In genomic region chr4:10098770-10099139, GRCh38 we compare ENCODE assay signal across 9 cellular contexts. TPM values are rescaled to one million over a fixed set of nuclear protein-coding genes. Genes with fewer than 3 reads are reported as not detected.
DNase-seq lines count a peak whose midpoint lies in the region; ATAC-seq and TF ChIP-seq lines count a peak whose summit lies in the region.
"Had no signal": no experiment of that assay in that cellular context is flagged by ENCODE, and none has a peak within 500 bp of the region (broad histone marks: within the 10 kb centered on the region; RNA-seq: fewer than 3 reads in every experiment).

No MANE protein-coding gene starts in this region.

- peak overlapping the region; percentile 79 for H3K4me3 Mint-ChIP-seq in T-helper 17 cell

- H3K36me3 ChIP-seq in smooth muscle cell (ENCODE audit: low read depth): no peaks in the 10 kb centered on the region

- H3K4me3 ChIP-seq in coronary artery (no peak overlapping the region), smooth muscle cell (no peak overlapping the region)

- H3K27me3 Mint-ChIP-seq in T-helper 17 cell: no peaks in the 10 kb centered on the region

- peaks cover 72% of the 10 kb centered on the region for H3K79me2 ChIP-seq in smooth muscle cell (ENCODE audit: low read depth)

- H3K9me3 ChIP-seq in T-helper 17 cell (ENCODE audit: control insufficient read depth, low read length, poor library complexity, severe bottlenecking): no peaks in the 10 kb centered on the region
- no peaks in the 10 kb centered on the region for H3K9me3 ChIP-seq in smooth muscle cell (replicated peaks; ENCODE audit: low read depth)

- H3K4me1 Mint-ChIP-seq in T-helper 17 cell: peaks cover 74% of the 10 kb centered on the region

- H2AFZ ChIP-seq in smooth muscle cell (ENCODE audit: low read depth): no peak overlapping the region

- H3K27ac ChIP-seq in coronary artery (peak overlapping the region; percentile 86 to 93), smooth muscle cell (ENCODE audit: low read depth) (peak overlapping the region; percentile 98)

- H3K27me3 ChIP-seq in smooth muscle cell (ENCODE audit: low read depth): no peaks in the 10 kb centered on the region

- H3K27ac Mint-ChIP-seq in T-helper 17 cell: peak overlapping the region; percentile 97

- H3F3A ChIP-seq in smooth muscle cell (ENCODE audit: low read depth): peaks cover 33% of the 10 kb centered on the region

- 44% methylated on average over 8 of the region's 10 CpGs for WGBS in smooth muscle cell (ENCODE audit: low lambda C conversion rate)

- no peak overlapping the region for H3K4me2 ChIP-seq in smooth muscle cell

- H3K9ac ChIP-seq in smooth muscle cell (ENCODE audit: low read depth): no peak overlapping the region

- TF ChIP-seq CTCF in coronary artery (IDR thresholded peaks at IDR 0.05): no peak
- TF ChIP-seq CTCF in smooth muscle cell (IDR thresholded peaks at IDR 0.05; ENCODE audit: borderline replicate concordance, insufficient read depth, poor library complexity, severe bottlenecking): no peak

- H4K20me1 ChIP-seq in smooth muscle cell (ENCODE audit: low read depth): peaks cover 100% of the 10 kb centered on the region

- H3K4me1 ChIP-seq in smooth muscle cell (ENCODE audit: low read depth): peaks cover 28% of the 10 kb centered on the region

- DNase-seq in H4 (ENCODE audit: low spot score) (peak; percentile 36), T-helper 17 cell (peak in 1 of 3 donors; percentile 33), coronary artery (ENCODE audit: low spot score) (no peak), smooth muscle cell (lab: John Stamatoyannopoulos, UW; ENCODE audit: unreplicated experiment) (no peak), GM19238 (ENCODE audit: insufficient read length, low spot score) (no peak), anterior cingulate cortex (lab: John Stamatoyannopoulos, UW) (no peak), NCI-H1436 treated with DMSO at 0.1 percent for 48 hours (lab: John Stamatoyannopoulos, UW) (no peak)

- H3K36me3 Mint-ChIP-seq in T-helper 17 cell (ENCODE audit: low read depth): peaks cover 4% of the 10 kb centered on the region

- ATAC-seq in T-helper 17 cell (no peak), HG03439 (IDR thresholded peaks at IDR 0.05; ENCODE audit: unreplicated experiment) (no peak)
- ATAC-seq: left lobe of liver had no signal

RNA-seq across cellular contexts. Expression of gene WDR1, which starts 17.8 kb away (rescaled TPM):
- total RNA-seq in H4 (2014; rRNA removed; shearing (Covaris generic)): 189 and 209 TPM in 2 replicates
- total RNA-seq in T-helper 17 cell (100 to 1,000 TPM; 268 to 366 TPM), smooth muscle cell (224 and 259 TPM in 2 replicates)
- 273 and 283 TPM in 2 replicates for polyA plus RNA-seq in smooth muscle cell
